ENCODE assay signal across 20 cellular contexts in genomic region chr2:33967103-33967502, GRCh38.
DNase-seq lines count a peak whose midpoint lies in the region; ATAC-seq, FAIRE-seq and TF ChIP-seq lines count a peak whose summit lies in the region.
"Had no signal": no experiment of that assay in that cellular context is flagged by ENCODE, and none has a peak within 500 bp of the region (broad histone marks: within the 10 kb centered on the region; RNA-seq: fewer than 3 reads in every experiment).

No MANE protein-coding gene starts in this region.

- no peak overlapping the region for H3K4me2 ChIP-seq in A549
- no peak overlapping the region for H3K4me2 ChIP-seq in IMR-90 (ENCODE audit: low read depth, low read length)
- no peak overlapping the region for H3K4me2 ChIP-seq in H1 (ENCODE audit: insufficient read depth in 1 of 2, low read depth in 2 of 2, low read length in 2 of 2)
- H3K4me2 ChIP-seq: BLaER1 treated with 17β-estradiol and CSF1 and Interleukin-3, amounts not matched to agents 10 nM and 100 nM had no signal

- H2BK5ac ChIP-seq in IMR-90 (ENCODE audit: low read depth, low read length, poor library complexity, severe bottlenecking) (no peak overlapping the region), H1 (ENCODE audit: low read depth, low read length) (no peak overlapping the region)

- H2AFZ ChIP-seq in IMR-90 (replicated peaks; ENCODE audit: low read length, poor library complexity) (no peak overlapping the region), H1 (ENCODE audit: low read length) (no peak overlapping the region)

- no peak overlapping the region for H3K9ac ChIP-seq in IMR-90 (ENCODE audit: low read depth, low read length)
- no peak overlapping the region for H3K9ac ChIP-seq in H1 (replicated peaks in 1 of 4; ENCODE audit: extremely low read depth in 1 of 4, low read depth in 3 of 4, low read length in 3 of 4)
- H3K9ac ChIP-seq: BLaER1 treated with 17β-estradiol and CSF1 and Interleukin-3, amounts not matched to agents 10 nM and 100 nM had no signal

- BruUV-seq in IMR-90 (replicated peaks; lab: Mats Ljungman, UMichigan), result no TSS peak

- H3K27me3 ChIP-seq in IMR-90 (ENCODE audit: control insufficient read depth, insufficient read depth, low read length), result no peaks in the 10 kb centered on the region
- no peaks in the 10 kb centered on the region for H3K27me3 ChIP-seq in H1 (replicated peaks in 1 of 4; ENCODE audit: control insufficient read depth in 3 of 4, extremely low read depth in 1 of 4, insufficient read depth in 3 of 4, low read length in 3 of 4)
- H3K27me3 ChIP-seq: BLaER1 treated with 17β-estradiol and CSF1 and Interleukin-3, amounts not matched to agents 10 nM and 100 nM had no signal

- H2BK12ac ChIP-seq in H1 (ENCODE audit: low read depth, low read length), result no peak overlapping the region

- H2BK15ac ChIP-seq in IMR-90 (ENCODE audit: low read depth, low read length), result no peak overlapping the region
- H2BK15ac ChIP-seq in H1 (ENCODE audit: low read length), result no peak overlapping the region

- H4K5ac ChIP-seq in IMR-90 (ENCODE audit: low read depth, low read length), result no peak overlapping the region
- no peak overlapping the region for H4K5ac ChIP-seq in H1 (ENCODE audit: insufficient read length, low read depth, low read length)

- 28% methylated on average over 4 of the region's 4 CpGs for WGBS in A549 (ENCODE audit: missing lambda C conversion rate)
- WGBS in IMR-90 (ENCODE audit: extremely low coverage in 2 of 2, insufficient read length in 1 of 2), 2 experiments, result no CpG with 5 or more reads among the region's 4 CpGs
- 95% methylated on average over 4 of the region's 4 CpGs; no CpG with 5 or more reads in 1 of the 2 experiments for WGBS in H1 (ENCODE audit: extremely low coverage in 1 of 2, insufficient coverage in 1 of 2, insufficient read length in 1 of 2, insufficient replicate concordance in 2 of 2, low coverage in 1 of 2, low lambda C conversion rate in 2 of 2, missing lambda C conversion rate in 1 of 2), 2 experiments

- ATAC-seq in A549, result no peak
- no peak for ATAC-seq in IMR-90 (ENCODE audit: low read depth)
- ATAC-seq: CD8-positive, alpha-beta T cell had no signal

- no peaks in the 10 kb centered on the region for H3K23me2 ChIP-seq in H1 (ENCODE audit: low read depth, low read length)

- TF ChIP-seq POLR2A in A549 (IDR thresholded peaks at IDR 0.05; ENCODE audit: low read length) (no peak), IMR-90 (IDR thresholded peaks at IDR 0.05; ENCODE audit: low read depth, low read length) (no peak), H1 (IDR thresholded peaks at IDR 0.05; ENCODE audit: control extremely low read depth in 1 of 2, low read depth in 2 of 2, low read length in 2 of 2) (no peak)

- H3K27ac ChIP-seq in A549, result no peak overlapping the region
- H3K27ac ChIP-seq in IMR-90 (ENCODE audit: insufficient read depth, low read length), result no peak overlapping the region
- H3K27ac ChIP-seq in H1 (ENCODE audit: low read depth, low read length), result no peak overlapping the region
- H3K27ac ChIP-seq: BLaER1 treated with 17β-estradiol and CSF1 and Interleukin-3, amounts not matched to agents 10 nM and 100 nM; C4-2B had no signal

- H2AK5ac ChIP-seq in IMR-90 (ENCODE audit: low read depth, low read length) (no peak overlapping the region), H1 (ENCODE audit: low read depth, low read length) (no peak overlapping the region)

- TF ChIP-seq CTCF in A549 (IDR thresholded peaks at IDR 0.05), result no peak
- no peak for TF ChIP-seq CTCF in IMR-90 (conservative IDR thresholded peaks at IDR 0.05; ENCODE audit: low read depth, low read length)
- no peak for TF ChIP-seq CTCF in H1 (IDR thresholded peaks at IDR 0.05; ENCODE audit: control extremely low read depth in 1 of 3, insufficient read depth in 1 of 3, low read depth in 1 of 3, low read length in 3 of 3)

- H2BK120ac ChIP-seq in IMR-90 (ENCODE audit: low read depth, low read length), result no peak overlapping the region
- H2BK120ac ChIP-seq in H1 (replicated peaks; ENCODE audit: low read depth, low read length), result no peak overlapping the region

- intact Hi-C loops in IMR-90 (cut with micrococcal nuclease), result no loop called here

- H3K23ac ChIP-seq in IMR-90 (ENCODE audit: low read depth, low read length) (no peak overlapping the region), H1 (ENCODE audit: insufficient read length) (no peak overlapping the region)

- no peaks in the 10 kb centered on the region for H3K9me3 ChIP-seq in A549
- no peaks in the 10 kb centered on the region for H3K9me3 ChIP-seq in IMR-90 (ENCODE audit: control insufficient read depth, insufficient read depth, low read length)
- no peaks in the 10 kb centered on the region for H3K9me3 ChIP-seq in H1 (ENCODE audit: insufficient read depth in 2 of 2, low read depth in 1 of 2, low read length in 1 of 2)
- H3K9me3 ChIP-seq: BLaER1 treated with 17β-estradiol and CSF1 and Interleukin-3, amounts not matched to agents 10 nM and 100 nM; Caco-2 had no signal

- CTCF ChIA-PET in A549 (lab: Yijun Ruan, JAX) (no interaction called here), IMR-90 (lab: Yijun Ruan, JAX) (no interaction called here), H1 (lab: Charles Lee; ENCODE audit: partially characterized antibody) (no interaction called here)

- in situ Hi-C loops in IMR-90 (cut with MboI; ENCODE audit: low sequenced_read_pairs), result no loop called here

- no peak overlapping the region for H2BK20ac ChIP-seq in IMR-90 (ENCODE audit: low read depth, low read length)
- no peak overlapping the region for H2BK20ac ChIP-seq in H1 (ENCODE audit: low read length)

- no peaks in the 10 kb centered on the region for H3K9me1 ChIP-seq in IMR-90 (ENCODE audit: insufficient read depth, low read length)

- H4K20me1 ChIP-seq in IMR-90 (ENCODE audit: insufficient read depth, low read length) (no peaks in the 10 kb centered on the region), H1 (replicated peaks in 1 of 2; ENCODE audit: control insufficient read depth in 1 of 2, insufficient read depth in 2 of 2, low read length in 2 of 2) (no peaks in the 10 kb centered on the region)
- H4K20me1 ChIP-seq: BLaER1 treated with 17β-estradiol and CSF1 and Interleukin-3, amounts not matched to agents 10 nM and 100 nM had no signal

- DNase-seq in A549 (ENCODE audit: low read depth in 1 of 2, low spot score in 1 of 2) (no peak), IMR-90 (no peak), H1 (ENCODE audit: low read depth in 1 of 2, low spot score in 2 of 2) (no peak)
- no peak for DNase-seq in activated CD4-positive, CD25-positive, alpha-beta regulatory T cell (lab: John Stamatoyannopoulos, UW)
- DNase-seq in stimulated activated CD4-positive, alpha-beta T cell treated with anti-CD3 and anti-CD28 coated beads, Interleukin-2, amount 100 ng/mL, for 24 hours, result no peak
- DNase-seq: 8988T; AML-193; Caco-2; Calu3; CD4-positive, alpha-beta T cell; CD8-positive, alpha-beta T cell; DMS79 treated with DMSO at 0.1 percent for 48 hours; GF-D8 had no signal

- TF ChIP-seq RAD21 in A549 (conservative IDR thresholded peaks at IDR 0.05 in 1 of 2, IDR thresholded peaks at IDR 0.05 in 1 of 2) (no peak), IMR-90 (IDR thresholded peaks at IDR 0.05; ENCODE audit: low read length) (no peak), H1 (IDR thresholded peaks at IDR 0.05 in 1 of 2, conservative IDR thresholded peaks at IDR 0.05 in 1 of 2; ENCODE audit: low read depth in 2 of 2, low read length in 2 of 2) (no peak)

- no peak overlapping the region for H3K4ac ChIP-seq in IMR-90 (ENCODE audit: low read depth, low read length)
- H3K4ac ChIP-seq in H1 (replicated peaks; ENCODE audit: insufficient read length, low read depth, low read length), result no peak overlapping the region

- TF ChIP-seq EP300 in A549 (IDR thresholded peaks at IDR 0.05) (no peak), H1 (IDR thresholded peaks at IDR 0.05; ENCODE audit: borderline replicate concordance in 1 of 2, low read depth in 2 of 2, low read length in 2 of 2) (no peak)

- FAIRE-seq in A549 (lab: Jason Lieb, UNC) (no peak), H1 (lab: Jason Lieb, UNC) (no peak)
- FAIRE-seq: A204.1, D721Med, G401.6, GM12891, GM19239 had no signal

- H3K79me2 ChIP-seq in H1 (ENCODE audit: control insufficient read depth in 1 of 2, insufficient read depth in 2 of 2, low read length in 2 of 2), result no peaks in the 10 kb centered on the region

- H3K56ac ChIP-seq in IMR-90 (ENCODE audit: extremely low read depth, insufficient read depth, low read length) (no peak overlapping the region), H1 (replicated peaks; ENCODE audit: insufficient read length, low read depth, low read length) (no peak overlapping the region)

- H3K18ac ChIP-seq in IMR-90 (ENCODE audit: low read depth, low read length) (no peak overlapping the region), H1 (ENCODE audit: extremely low read depth, low read length) (no peak overlapping the region)

- no peak overlapping the region for H3K14ac ChIP-seq in IMR-90 (replicated peaks; ENCODE audit: low read depth, low read length)
- H3K14ac ChIP-seq in H1 (ENCODE audit: insufficient read length), result no peak overlapping the region

- no peak overlapping the region for H3K4me3 ChIP-seq in A549
- H3K4me3 ChIP-seq in IMR-90 (ENCODE audit: insufficient read depth, low read depth, low read length), result no peak overlapping the region
- H3K4me3 ChIP-seq in H1 (ENCODE audit: extremely low read depth in 1 of 4, insufficient read depth in 2 of 4, low read depth in 3 of 4, low read length in 4 of 4), result no peak overlapping the region
- H3K4me3 ChIP-seq: BLaER1 treated with 17β-estradiol and CSF1 and Interleukin-3, amounts not matched to agents 10 nM and 100 nM had no signal

- H2AK9ac ChIP-seq in IMR-90 (replicated peaks; ENCODE audit: low read depth, low read length, poor library complexity), result no peak overlapping the region

- H3K4me1 ChIP-seq in A549 (no peaks in the 10 kb centered on the region), IMR-90 (ENCODE audit: control insufficient read depth, insufficient read depth, low read length) (no peaks in the 10 kb centered on the region), H1 (replicated peaks in 1 of 4; ENCODE audit: control insufficient read depth in 3 of 4, insufficient read depth in 4 of 4, low read length in 3 of 4) (no peaks in the 10 kb centered on the region)
- H3K4me1 ChIP-seq: BLaER1 treated with 17β-estradiol and CSF1 and Interleukin-3, amounts not matched to agents 10 nM and 100 nM; Caco-2 had no signal

- POLR2A ChIA-PET in A549 (lab: Yijun Ruan, JAX), result no interaction called here
- POLR2A ChIA-PET in IMR-90 (lab: Charles Lee; ENCODE audit: unreplicated experiment), result no interaction called here
- POLR2A ChIA-PET in H1 (lab: Charles Lee; ENCODE audit: partially characterized antibody), result no interaction called here

- H3K79me1 ChIP-seq in IMR-90 (ENCODE audit: low read depth in 1 of 2, low read length in 2 of 2) (no peaks in the 10 kb centered on the region), H1 (ENCODE audit: low read depth, low read length) (no peaks in the 10 kb centered on the region)

- H3K36me3 ChIP-seq in IMR-90 (ENCODE audit: control insufficient read depth, insufficient read depth, low read length), result no peaks in the 10 kb centered on the region
- no peaks in the 10 kb centered on the region for H3K36me3 ChIP-seq in H1 (ENCODE audit: control insufficient read depth in 2 of 4, insufficient read depth in 4 of 4, low read length in 3 of 4)
- H3K36me3 ChIP-seq: BLaER1 treated with 17β-estradiol and CSF1 and Interleukin-3, amounts not matched to agents 10 nM and 100 nM had no signal

- no peak overlapping the region for H4K8ac ChIP-seq in IMR-90 (ENCODE audit: low read depth in 2 of 2, low read length in 2 of 2)
- no peak overlapping the region for H4K8ac ChIP-seq in H1 (ENCODE audit: extremely low read depth, insufficient read depth, low read length)

- H4K91ac ChIP-seq in IMR-90 (ENCODE audit: insufficient read depth, low read depth, low read length), result no peak overlapping the region
- no peak overlapping the region for H4K91ac ChIP-seq in H1 (replicated peaks; ENCODE audit: insufficient read length, low read length)

- dilution Hi-C loops in IMR-90 (cut with HindIII; ENCODE audit: low sequenced_read_pairs, unreplicated experiment), result no loop called here

Comparison
In these comparisons a context has a peak if more than half of its experiments do, and no peak if none do; other contexts are left out.
1. Of the 18 proteins assayed by ChIP-seq in both H1 and A549: peak only in H1: none; only in A549: none; in both: CEBPB; in neither: 17.